ENCODE assay signal across 21 cellular contexts in the genomic region with DNA sequence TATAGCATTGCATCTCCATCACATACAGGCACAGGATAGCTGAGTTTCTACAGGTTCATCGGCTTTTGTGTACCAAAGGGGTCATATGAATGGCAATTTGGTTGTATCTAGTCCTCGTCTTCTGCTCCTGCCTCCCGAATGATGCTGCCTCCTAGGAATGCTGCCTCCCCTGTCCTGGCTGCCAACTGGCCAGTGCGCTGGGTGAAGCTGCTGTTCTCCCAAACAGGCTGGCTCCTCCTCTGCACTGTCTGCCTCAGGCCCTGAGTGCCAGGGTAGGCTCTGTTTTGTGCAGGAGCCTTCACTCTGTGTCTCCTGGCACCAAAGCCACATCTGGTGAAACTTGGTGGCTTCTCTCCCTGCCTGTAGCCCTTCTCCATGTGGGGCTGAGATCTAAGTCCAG.
A peak's percentile ranks its signal among the peaks of the same experiment; 100 is the strongest.
DNase-seq lines count a peak whose midpoint lies in the region; ATAC-seq and TF ChIP-seq lines count a peak whose summit lies in the region.
"Had no signal": no experiment of that assay in that cellular context is flagged by ENCODE, and none has a peak within 500 bp of the region (broad histone marks: within the 10 kb centered on the region; RNA-seq: fewer than 3 reads in every experiment).

No MANE protein-coding gene starts in this region.

- no peaks in the 10 kb centered on the region for H3K27me3 Mint-ChIP-seq in activated CD4-positive, alpha-beta T cell treated with anti-CD3 and anti-CD28 coated beads for 36 hours
- no peaks in the 10 kb centered on the region for H3K27me3 Mint-ChIP-seq in activated naive CD4-positive, alpha-beta T cell treated with anti-CD3 and anti-CD28 coated beads, Interleukin-2, amount 50 U/mL, for 24 hours
- no peaks in the 10 kb centered on the region for H3K27me3 Mint-ChIP-seq in activated T-helper 1 cell treated with anti-CD3 and anti-CD28 coated beads, Interleukin-12 subunit alpha, Interleukin-12 subunit beta, Interleukin-2, Interleukin-4 antibody, amounts not matched to agents 30 ng/mL and 10 ng/mL and 1 ng/mL, durations not matched to agents 14 hours and 24 hours and 36 hours (ENCODE audit: insufficient read depth)
- H3K27me3 Mint-ChIP-seq: B cell had no signal

- CTCF ChIA-PET in activated CD4-positive, alpha-beta T cell treated with anti-CD3 and anti-CD28 coated beads for 36 hours (lab: Charles Lee), result interaction anchor here (0.8 kb wide), 1 partner anchor 30 kb away, joined by 3 read pairs; no protein-coding TSS in a partner anchor

- POLR2A ChIA-PET in activated CD4-positive, alpha-beta T cell treated with anti-CD3 and anti-CD28 coated beads for 36 hours (lab: Charles Lee), result no interaction called here

- H3K4me3 Mint-ChIP-seq in activated CD4-positive, alpha-beta T cell treated with anti-CD3 and anti-CD28 coated beads for 36 hours, result no peak overlapping the region
- H3K4me3 Mint-ChIP-seq in activated naive CD4-positive, alpha-beta T cell treated with anti-CD3 and anti-CD28 coated beads, Interleukin-2, amount 50 U/mL, for 24 hours, result no peak overlapping the region
- H3K4me3 Mint-ChIP-seq in activated T-helper 1 cell treated with anti-CD3 and anti-CD28 coated beads, Interleukin-12 subunit alpha, Interleukin-12 subunit beta, Interleukin-2, Interleukin-4 antibody, amounts not matched to agents 30 ng/mL and 10 ng/mL and 1 ng/mL, durations not matched to agents 14 hours and 24 hours and 36 hours, result no peak overlapping the region
- H3K4me3 Mint-ChIP-seq: B cell, HFFc6 had no signal

- peaks cover 8% of the 10 kb centered on the region for H3K9me3 Mint-ChIP-seq in activated CD4-positive, alpha-beta T cell treated with anti-CD3 and anti-CD28 coated beads for 36 hours (ENCODE audit: low read depth)
- H3K9me3 Mint-ChIP-seq in activated naive CD4-positive, alpha-beta T cell treated with anti-CD3 and anti-CD28 coated beads, Interleukin-2, amount 50 U/mL, for 24 hours, result peaks cover 9% of the 10 kb centered on the region
- peaks cover 0 to 10% of the 10 kb centered on the region in 2 donors for H3K9me3 Mint-ChIP-seq in activated naive CD4-positive, alpha-beta T cell treated with anti-CD3 and anti-CD28 coated beads, Interleukin-2, amount 50 U/mL, for 72 hours
- no peaks in the 10 kb centered on the region for H3K9me3 Mint-ChIP-seq in activated T-helper 1 cell treated with anti-CD3 and anti-CD28 coated beads, Interleukin-12 subunit alpha, Interleukin-12 subunit beta, Interleukin-2, Interleukin-4 antibody, amounts not matched to agents 30 ng/mL and 10 ng/mL and 1 ng/mL, durations not matched to agents 14 hours and 24 hours and 36 hours

- H3K36me3 ChIP-seq in sigmoid colon, result no peaks in the 10 kb centered on the region

- no peak for ATAC-seq in activated CD4-positive, alpha-beta T cell treated with anti-CD3 and anti-CD28 coated beads for 36 hours
- ATAC-seq in activated naive CD4-positive, alpha-beta T cell treated with anti-CD3 and anti-CD28 coated beads, Interleukin-2, amount 50 U/mL, for 72 hours, result no peak
- no peak for ATAC-seq in sciatic nerve
- ATAC-seq: HepG2 had no signal

- intact Hi-C loops in activated CD4-positive, alpha-beta T cell treated with anti-CD3 and anti-CD28 coated beads for 36 hours (cut with DNase I, micrococcal nuclease), result loop anchor here (2.0 kb wide), 4 partner anchors 45 to 645 kb away; no protein-coding TSS in a partner anchor
- intact Hi-C loops in activated T-helper 1 cell treated with anti-CD3 and anti-CD28 coated beads, Interleukin-12 subunit alpha, Interleukin-12 subunit beta, Interleukin-2, Interleukin-4 antibody, amounts not matched to agents 30 ng/mL and 10 ng/mL and 1 ng/mL, durations not matched to agents 14 hours and 24 hours and 36 hours (cut with micrococcal nuclease), result loop anchor here (1.0 to 10.0 kb wide), 3 partner anchors 14 to 549 kb away; partner anchors contain the start of gene CCSAP
- intact Hi-C loops in sigmoid colon (cut with DNase I), result no loop called here
- intact Hi-C loops in sciatic nerve (cut with DNase I), result no loop called here

- peaks cover 12% of the 10 kb centered on the region for H3K4me1 Mint-ChIP-seq in activated CD4-positive, alpha-beta T cell treated with anti-CD3 and anti-CD28 coated beads for 36 hours
- peaks cover 23% of the 10 kb centered on the region for H3K4me1 Mint-ChIP-seq in activated naive CD4-positive, alpha-beta T cell treated with anti-CD3 and anti-CD28 coated beads, Interleukin-2, amount 50 U/mL, for 24 hours
- peaks cover 36% of the 10 kb centered on the region for H3K4me1 Mint-ChIP-seq in activated T-helper 1 cell treated with anti-CD3 and anti-CD28 coated beads, Interleukin-12 subunit alpha, Interleukin-12 subunit beta, Interleukin-2, Interleukin-4 antibody, amounts not matched to agents 30 ng/mL and 10 ng/mL and 1 ng/mL, durations not matched to agents 14 hours and 24 hours and 36 hours (ENCODE audit: low read depth)
- H3K4me1 Mint-ChIP-seq: B cell had no signal

- peak overlapping the region; percentile 59 for H3K27ac Mint-ChIP-seq in activated CD4-positive, alpha-beta T cell treated with anti-CD3 and anti-CD28 coated beads for 36 hours
- peak overlapping the region; percentile 48 for H3K27ac Mint-ChIP-seq in activated naive CD4-positive, alpha-beta T cell treated with anti-CD3 and anti-CD28 coated beads, Interleukin-2, amount 50 U/mL, for 24 hours
- H3K27ac Mint-ChIP-seq in activated naive CD4-positive, alpha-beta T cell treated with anti-CD3 and anti-CD28 coated beads, Interleukin-2, amount 50 U/mL, for 72 hours, result peak overlapping the region in 1 of 2 donors; percentile 31
- peak overlapping the region; percentile 47 for H3K27ac Mint-ChIP-seq in activated T-helper 1 cell treated with anti-CD3 and anti-CD28 coated beads, Interleukin-12 subunit alpha, Interleukin-12 subunit beta, Interleukin-2, Interleukin-4 antibody, amounts not matched to agents 30 ng/mL and 10 ng/mL and 1 ng/mL, durations not matched to agents 14 hours and 24 hours and 36 hours
- H3K27ac Mint-ChIP-seq: B cell, HFFc6 had no signal

- no peak overlapping the region for H3K4me3 ChIP-seq in sigmoid colon

- no peaks in the 10 kb centered on the region for H3K9me3 ChIP-seq in sigmoid colon

- no peak for TF ChIP-seq EP300 in sigmoid colon (IDR thresholded peaks at IDR 0.05)

- 72 to 80% methylated on average over 4 of the region's 4 CpGs for WGBS in sigmoid colon, 2 donors

- peak overlapping the region in 3 of 4 donors; percentile 39 to 54 (median 43) for H3K27ac ChIP-seq in sigmoid colon

- TF ChIP-seq CTCF in sigmoid colon (IDR thresholded peaks at IDR 0.05), result no peak

- no peaks in the 10 kb centered on the region for H3K27me3 ChIP-seq in sigmoid colon

- no peak for DNase-seq in activated CD4-positive, alpha-beta T cell treated with anti-CD3 and anti-CD28 coated beads for 36 hours
- DNase-seq in activated CD4-positive, alpha-beta T cell treated with anti-CD3 and anti-CD28 coated beads for 48 hours, result no peak
- no peak for DNase-seq in activated naive CD4-positive, alpha-beta T cell treated with anti-CD3 and anti-CD28 coated beads, Interleukin-2, amount 50 U/mL, for 72 hours (ENCODE audit: low spot score in 2 of 2)
- no peak for DNase-seq in activated T-helper 1 cell treated with anti-CD3 and anti-CD28 coated beads, Interleukin-12 subunit alpha, Interleukin-12 subunit beta, Interleukin-2, Interleukin-4 antibody, amounts not matched to agents 30 ng/mL and 10 ng/mL and 1 ng/mL, durations not matched to agents 14 hours and 24 hours and 36 hours (ENCODE audit: low spot score)
- DNase-seq in sigmoid colon (peak; percentile 75), NCI-H187 treated with DMSO at 0.1 percent for 48 hours (lab: John Stamatoyannopoulos, UW) (no peak), sciatic nerve (ENCODE audit: low spot score) (no peak)
- DNase-seq: 8988T, DND-41, HFFc6, KBM-7, MV-4-11, NCI-H1417, NCI-H187, NCI-H226, NCI-H524, NCI-H82, SHP77 treated with DMSO at 0.1 percent for 48 hours had no signal

- peaks cover 1% of the 10 kb centered on the region for H3K36me3 Mint-ChIP-seq in activated CD4-positive, alpha-beta T cell treated with anti-CD3 and anti-CD28 coated beads for 36 hours (ENCODE audit: low read depth)
- H3K36me3 Mint-ChIP-seq in activated naive CD4-positive, alpha-beta T cell treated with anti-CD3 and anti-CD28 coated beads, Interleukin-2, amount 50 U/mL, for 24 hours, result peaks cover 4% of the 10 kb centered on the region
- H3K36me3 Mint-ChIP-seq in activated naive CD4-positive, alpha-beta T cell treated with anti-CD3 and anti-CD28 coated beads, Interleukin-2, amount 50 U/mL, for 72 hours, result peaks cover 9 to 20% of the 10 kb centered on the region in 2 donors
- H3K36me3 Mint-ChIP-seq in activated T-helper 1 cell treated with anti-CD3 and anti-CD28 coated beads, Interleukin-12 subunit alpha, Interleukin-12 subunit beta, Interleukin-2, Interleukin-4 antibody, amounts not matched to agents 30 ng/mL and 10 ng/mL and 1 ng/mL, durations not matched to agents 14 hours and 24 hours and 36 hours (ENCODE audit: low read depth), result peaks cover 3% of the 10 kb centered on the region

- TF ChIP-seq POLR2A in sigmoid colon (IDR thresholded peaks at IDR 0.05), result no peak

- H3K4me1 ChIP-seq in sigmoid colon, result peaks cover 0 to 44% (median 38%) of the 10 kb centered on the region in 4 donors

Comparison
In these comparisons a context has a peak if more than half of its experiments do, and no peak if none do; other contexts are left out.
1. intact Hi-C loops: an anchor here in activated CD4-positive, alpha-beta T cell treated with anti-CD3 and anti-CD28 coated beads for 36 hours (2.0 kb wide) and activated T-helper 1 cell treated with anti-CD3 and anti-CD28 coated beads, Interleukin-12 subunit alpha, Interleukin-12 subunit beta, Interleukin-2, Interleukin-4 antibody, amounts not matched to agents 30 ng/mL and 10 ng/mL and 1 ng/mL, durations not matched to agents 14 hours and 24 hours and 36 hours (1.0 to 10.0 kb wide); none called in sigmoid colon and sciatic nerve.